ENCODE assay signal across 22 cellular contexts in the genomic region with DNA sequence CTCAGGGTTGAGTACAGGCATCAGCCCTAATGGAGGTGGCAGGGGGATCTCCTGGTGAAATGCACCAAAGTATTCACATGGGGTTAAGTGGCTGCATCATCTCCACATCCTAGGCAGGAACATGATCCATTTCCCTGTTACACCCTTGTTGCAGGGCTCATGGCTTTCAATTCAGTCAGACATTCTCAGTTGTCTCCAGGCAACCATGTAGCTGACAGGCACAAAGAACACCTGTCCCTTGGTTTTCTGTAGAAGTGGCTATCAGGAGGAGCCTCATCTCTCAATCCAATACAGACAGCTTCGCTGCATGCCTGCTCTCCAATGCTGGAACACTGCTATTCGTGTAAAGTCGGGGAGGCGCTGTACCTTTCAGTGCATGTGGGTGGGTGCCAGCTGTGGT.
DNase-seq lines count a peak whose midpoint lies in the region; ATAC-seq, FAIRE-seq and TF ChIP-seq lines count a peak whose summit lies in the region.
"Had no signal": no experiment of that assay in that cellular context is flagged by ENCODE, and none has a peak within 500 bp of the region (broad histone marks: within the 10 kb centered on the region; RNA-seq: fewer than 3 reads in every experiment).

No MANE protein-coding gene starts in this region.

- TF ChIP-seq POLR2A in spleen (IDR thresholded peaks at IDR 0.05): no peak

- H3K27me3 Mint-ChIP-seq in T-cell: no peaks in the 10 kb centered on the region

- H3K4me3 ChIP-seq in kidney (ENCODE audit: low read length in 2 of 2) (no peak overlapping the region), H7 (ENCODE audit: insufficient read depth, low read depth, low read length) (no peak overlapping the region), spleen (no peak overlapping the region)
- H3K4me3 ChIP-seq: GM23338, PC-9, SK-N-MC had no signal

- H3K4me1 Mint-ChIP-seq in T-cell: no peaks in the 10 kb centered on the region

- intact Hi-C loops in kidney (cut with DNase I) (no loop called here), spleen (cut with DNase I; ENCODE audit: low total_unique reads) (no loop called here)

- no peaks in the 10 kb centered on the region for H3K9me3 ChIP-seq in kidney (ENCODE audit: control insufficient read depth in 1 of 2, low read length in 2 of 2)
- H3K9me3 ChIP-seq in spleen: peaks cover 0 to 40% (median 21%) of the 10 kb centered on the region in 8 donors
- H3K9me3 ChIP-seq: BE2C had no signal

- CTCF ChIA-PET in T-cell (lab: Charles Lee): no interaction called here

- H3K9ac ChIP-seq in kidney (ENCODE audit: low read length in 2 of 2): no peak overlapping the region

- no peaks in the 10 kb centered on the region for H3K36me3 Mint-ChIP-seq in T-cell

- no peak overlapping the region for H3K4me3 Mint-ChIP-seq in T-cell
- H3K4me3 Mint-ChIP-seq: GM23338 had no signal

- POLR2A ChIA-PET in T-cell (lab: Charles Lee): interaction anchor here in 1 of 2 donors (0.7 kb wide), 1 partner anchor 10 kb away, joined by 3 read pairs; no protein-coding TSS in a partner anchor

- H3K4me1 ChIP-seq in kidney (ENCODE audit: control insufficient read depth in 1 of 2, insufficient read depth in 1 of 2, low read depth in 1 of 2, low read length in 2 of 2) (no peaks in the 10 kb centered on the region), spleen (no peaks in the 10 kb centered on the region)
- H3K4me1 ChIP-seq: BE2C had no signal

- no peak for FAIRE-seq in kidney (lab: Jason Lieb, UNC)
- FAIRE-seq: D721Med, GM12891 had no signal

- no peak overlapping the region for H3K27ac ChIP-seq in kidney (ENCODE audit: low read depth in 2 of 2, low read length in 2 of 2)
- H3K27ac ChIP-seq in spleen: no peak overlapping the region
- H3K27ac ChIP-seq: HL-60, PC-9, SK-N-MC had no signal

- TF ChIP-seq CTCF in kidney (IDR thresholded peaks at IDR 0.05; ENCODE audit: borderline replicate concordance, extremely low read depth, insufficient read depth) (no peak), spleen (IDR thresholded peaks at IDR 0.05 in 8 of 11, conservative IDR thresholded peaks at IDR 0.05 in 3 of 11) (no peak)

- no peak for ATAC-seq in T-cell (replicated peaks in 1 of 4)

- H3K9me3 Mint-ChIP-seq in T-cell: peaks cover 25 to 44% (median 30%) of the 10 kb centered on the region in 3 donors

- DNase-seq in DMS53 (lab: John Stamatoyannopoulos, UW) (peak; percentile 84), LHCN-M2 (ENCODE audit: low read depth) (peak; percentile 17), NCI-H748 (lab: John Stamatoyannopoulos, UW; ENCODE audit: unreplicated experiment) (peak; percentile 65), kidney (peak; percentile 37), T-cell (no peak), H7 (no peak), spleen (no peak)
- DNase-seq: BE2C, DND-41, HCEC 1CT, KBM-7, NCI-H1092 treated with DMSO at 0.1 percent for 48 hours, NCI-H1694 treated with DMSO at 0.1 percent for 48 hours, NCI-H2081 treated with DMSO at 0.1 percent for 48 hours, NCI-H524, RPMI8226 had no signal

- H3K27me3 ChIP-seq in H7 (ENCODE audit: control insufficient read depth, insufficient read depth, low read length) (no peaks in the 10 kb centered on the region), spleen (replicated peaks in 1 of 7) (no peaks in the 10 kb centered on the region)
- H3K27me3 ChIP-seq: BE2C had no signal

- WGBS in spleen, 5 donors: 79 to 92% (median 84%) methylated on average over 3 to 4 of the region's 4 CpGs

- H3K27ac Mint-ChIP-seq in T-cell: no peak overlapping the region
- H3K27ac Mint-ChIP-seq: GM23338 had no signal

- no peaks in the 10 kb centered on the region for H3K36me3 ChIP-seq in kidney (ENCODE audit: control insufficient read depth in 1 of 2, insufficient read depth in 2 of 2, low read length in 2 of 2)
- H3K36me3 ChIP-seq in H7 (replicated peaks; ENCODE audit: control insufficient read depth, insufficient read depth, low read length): no peaks in the 10 kb centered on the region
- H3K36me3 ChIP-seq in spleen: no peaks in the 10 kb centered on the region
- H3K36me3 ChIP-seq: BE2C had no signal

Comparison
In these comparisons a context has a peak if more than half of its experiments do, and no peak if none do; other contexts are left out.
1. DNase-seq: peak in DMS53 (single experiment), LHCN-M2 (single experiment), NCI-H748 (single experiment) and kidney (single experiment); none in T-cell (0 of 34), H7 (single experiment) and spleen (single experiment).